In genomic region chr21:33383056-33383888, GRCh38 we compare ENCODE assay signal across 8 cellular contexts. TPM values are rescaled to one million over a fixed set of nuclear protein-coding genes. Genes with fewer than 3 reads are reported as not detected.
DNase-seq lines count a peak whose midpoint lies in the region; ATAC-seq and TF ChIP-seq lines count a peak whose summit lies in the region.

No MANE protein-coding gene starts in this region.

- peak; percentile 97 for DNase-seq in A172 (ENCODE audit: low spot score)
- DNase-seq in SKM-1 treated with dmso at 0.1 percent for 144 hours (lab: John Stamatoyannopoulos, UW; ENCODE audit: unreplicated experiment) = peak; percentile 70
- DNase-seq in adipocyte (ENCODE audit: low read depth) = peak; percentile 73
- DNase-seq in kidney epithelial cell (ENCODE audit: low read depth) = peak; percentile 90
- DNase-seq in stimulated activated CD4-positive, alpha-beta T cell treated with anti-CD3 and anti-CD28 coated beads, Interleukin-4, amount 100 ng/mL, for 1 hour = peak; percentile 74
- no peak for DNase-seq in hippocampal formation (lab: John Stamatoyannopoulos, UW)

- peak overlapping the region; percentile 69 for H3K4me3 ChIP-seq in adipocyte (ENCODE audit: low read length)
- no peak overlapping the region for H3K4me3 ChIP-seq in kidney epithelial cell (ENCODE audit: low read depth, low read length)

- peak; percentile 76 for ATAC-seq in GM19035 (IDR thresholded peaks at IDR 0.05; ENCODE audit: unreplicated experiment)
- peak; percentile 74 for ATAC-seq in HG03342 (IDR thresholded peaks at IDR 0.05; ENCODE audit: unreplicated experiment)

- no peaks in the 10 kb centered on the region for H3K36me3 ChIP-seq in adipocyte (ENCODE audit: control insufficient read depth, insufficient read depth, low read length, severe bottlenecking)
- H3K36me3 ChIP-seq in kidney epithelial cell (ENCODE audit: control insufficient read depth, insufficient read depth, low read length) = no peaks in the 10 kb centered on the region

- H3K27me3 ChIP-seq in adipocyte (replicated peaks; ENCODE audit: control insufficient read depth, insufficient read depth, low read length) = no peaks in the 10 kb centered on the region
- H3K27me3 ChIP-seq in kidney epithelial cell (ENCODE audit: control insufficient read depth, insufficient read depth, low read length) = no peaks in the 10 kb centered on the region

- H3K9ac ChIP-seq in adipocyte (ENCODE audit: low read length) = peak overlapping the region; percentile 63

- H3K4me1 ChIP-seq in adipocyte (ENCODE audit: control insufficient read depth, insufficient read depth, low read length) = peaks cover 34% of the 10 kb centered on the region

- no peaks in the 10 kb centered on the region for H3K9me3 ChIP-seq in adipocyte (ENCODE audit: control insufficient read depth, low read length)

- no peak for TF ChIP-seq CTCF in kidney epithelial cell (IDR thresholded peaks at IDR 0.05; ENCODE audit: insufficient read depth, low read length, poor library complexity, severe bottlenecking)

RNA-seq across cellular contexts. Expression of gene IFNGR2, which starts 19.9 kb away (rescaled TPM):
- total RNA-seq in A172 (2014; rRNA removed; shearing (Covaris generic)) = 70.9 and 73.2 TPM in 2 replicates
- 64.1 and 66.5 TPM in 2 replicates for total RNA-seq in kidney epithelial cell

RNA-seq across cellular contexts. Expression of gene IFNAR1, which starts 58.5 kb away (rescaled TPM):
- 15.7 and 20.5 TPM in 2 replicates for total RNA-seq in A172 (2014; rRNA removed; shearing (Covaris generic))
- 18.7 and 20.9 TPM in 2 replicates for total RNA-seq in kidney epithelial cell

Comparison
In these comparisons a context has a peak if more than half of its experiments do, and no peak if none do; other contexts are left out.
1. DNase-seq: peak in A172 (single experiment), SKM-1 treated with dmso at 0.1 percent for 144 hours (single experiment), adipocyte (single experiment), kidney epithelial cell (single experiment) and stimulated activated CD4-positive, alpha-beta T cell treated with anti-CD3 and anti-CD28 coated beads, Interleukin-4, amount 100 ng/mL, for 1 hour (single experiment); none in hippocampal formation (0 of 2).